Comparison of ENCODE assay signal across 8 cellular contexts in genomic region chr2:75561566-75562512, GRCh38. TPM values are rescaled to one million over a fixed set of nuclear protein-coding genes. Genes with fewer than 3 reads are reported as not detected.
A peak's percentile ranks its signal among the peaks of the same experiment; 100 is the strongest.
DNase-seq lines count a peak whose midpoint lies in the region; ATAC-seq and TF ChIP-seq lines count a peak whose summit lies in the region.

No MANE protein-coding gene starts in this region.

- BruUV-seq in Caco-2 (replicated peaks; lab: Mats Ljungman, UMichigan), result no TSS peak

- no peak overlapping the region for H3K27ac ChIP-seq in HUES48 (ENCODE audit: low read depth, low read length)

- no peak for DNase-seq in Caco-2
- DNase-seq in cardiac fibroblast (ENCODE audit: low read depth in 2 of 2), result peak in 1 of 2 donors; percentile 50
- DNase-seq in activated CD4-positive, CD25-positive, alpha-beta regulatory T cell treated with anti-CD3 and anti-CD28 coated beads, Interleukin-2, amount 50 U/mL, for 72 hours, result no peak
- no peak for DNase-seq in ureter (ENCODE audit: low spot score)

- H3K27ac Mint-ChIP-seq in Caco-2 (ENCODE audit: unreplicated experiment) (no peak overlapping the region), nephron (peak overlapping the region; percentile 89 to 91 (median 90))

- TF ChIP-seq CTCF in Caco-2 (IDR thresholded peaks at IDR 0.05; ENCODE audit: insufficient read depth in 1 of 2, low read depth in 1 of 2, low read length in 1 of 2, severe bottlenecking in 1 of 2, unreplicated experiment in 1 of 2) (no peak), cardiac fibroblast (IDR thresholded peaks at IDR 0.05; ENCODE audit: low read depth, low read length) (no peak), nephron (IDR thresholded peaks at IDR 0.05; ENCODE audit: unreplicated experiment in 3 of 3) (no peak)

- peaks cover 16% of the 10 kb centered on the region for H3K4me1 Mint-ChIP-seq in Caco-2 (ENCODE audit: low read depth, unreplicated experiment)
- H3K4me1 Mint-ChIP-seq in nephron, result peaks cover 28% of the 10 kb centered on the region

- H3K36me3 Mint-ChIP-seq in Caco-2 (ENCODE audit: insufficient read depth, unreplicated experiment), result no peaks in the 10 kb centered on the region
- H3K36me3 Mint-ChIP-seq in nephron (ENCODE audit: low read depth), result no peaks in the 10 kb centered on the region

- peaks cover 12% of the 10 kb centered on the region for H3K27me3 Mint-ChIP-seq in Caco-2 (ENCODE audit: insufficient read depth, unreplicated experiment)
- H3K27me3 Mint-ChIP-seq in nephron (ENCODE audit: low read depth), result peaks cover 25% of the 10 kb centered on the region

- H3K9ac ChIP-seq in HUES48 (ENCODE audit: low read depth, low read length), result no peak overlapping the region

- H3K4me3 Mint-ChIP-seq in Caco-2 (ENCODE audit: unreplicated experiment) (peak overlapping the region; percentile 80), nephron (peak overlapping the region; percentile 92 to 94 (median 94))

- H3K9me3 ChIP-seq in Caco-2, result no peaks in the 10 kb centered on the region
- H3K9me3 ChIP-seq in HUES48 (ENCODE audit: control insufficient read depth, insufficient read depth, low read length), result no peaks in the 10 kb centered on the region

- H3K27me3 ChIP-seq in Caco-2 (replicated peaks; ENCODE audit: control insufficient read depth, insufficient read depth, low read length) (peaks cover 2% of the 10 kb centered on the region), HUES48 (ENCODE audit: control insufficient read depth, insufficient read depth, low read length) (peaks cover 25% of the 10 kb centered on the region)

- CTCF ChIA-PET in Caco-2 (lab: Charles Lee), result interaction anchor here (0.6 kb wide), 2 partner anchors 20 to 137 kb away, joined by 3 to 4 read pairs; no protein-coding TSS in a partner anchor

- H3K4me3 ChIP-seq in Caco-2 (ENCODE audit: low read depth, low read length) (no peak overlapping the region), HUES48 (ENCODE audit: low read depth, low read length) (peak overlapping the region; percentile 60), cardiac fibroblast (replicated peaks in 1 of 2; ENCODE audit: low read depth in 2 of 2, low read length in 2 of 2) (peak overlapping the region; percentile 73)

- H3K36me3 ChIP-seq in Caco-2 (ENCODE audit: control insufficient read depth, insufficient read depth, low read length) (no peaks in the 10 kb centered on the region), HUES48 (ENCODE audit: control insufficient read depth, insufficient read depth, low read length) (no peaks in the 10 kb centered on the region)

- intact Hi-C loops in Caco-2 (cut with micrococcal nuclease; ENCODE audit: unreplicated experiment), result loop anchor here (5.0 kb wide), 1 partner anchor 100 kb away; no protein-coding TSS in a partner anchor

- ATAC-seq in GM18858 (IDR thresholded peaks at IDR 0.05; ENCODE audit: unreplicated experiment) (no peak), GM19395 (IDR thresholded peaks at IDR 0.05; ENCODE audit: unreplicated experiment) (no peak)

- no peaks in the 10 kb centered on the region for H3K9me3 Mint-ChIP-seq in Caco-2 (ENCODE audit: unreplicated experiment)
- no peaks in the 10 kb centered on the region for H3K9me3 Mint-ChIP-seq in nephron

- H3K4me1 ChIP-seq in Caco-2, result peaks cover 4% of the 10 kb centered on the region; the same call in 1 of the 2 replicates
- H3K4me1 ChIP-seq in HUES48 (ENCODE audit: control insufficient read depth, insufficient read depth, low read length), result peaks cover 8% of the 10 kb centered on the region

- POLR2A ChIA-PET in Caco-2 (lab: Charles Lee), result no interaction called here

RNA-seq across cellular contexts. Expression of gene EVA1A, which starts 1.1 kb away (rescaled TPM):
- total RNA-seq in Caco-2 (2022) (0.25 and 0.53 TPM in 2 replicates), ureter (2.3 TPM)
